ENCODE assay signal across 27 cellular contexts in genomic region chr15:23983500-23984259, GRCh38.
"Had no signal": no experiment of that assay in that cellular context is flagged by ENCODE, and none has a peak within 500 bp of the region (broad histone marks: within the 10 kb centered on the region; RNA-seq: fewer than 3 reads in every experiment).

No MANE protein-coding gene starts in this region.

- H3K27me3 ChIP-seq: stomach, suprapubic skin, testis, thyroid gland, tibial artery, tibial nerve, upper lobe of left lung, upper lobe of right lung, uterus, vagina had no signal

- H3K27ac ChIP-seq: stomach, suprapubic skin, testis, thoracic aorta, thyroid gland, tibial artery, tibial nerve, upper lobe of left lung, upper lobe of right lung, uterus, vagina had no signal

- ATAC-seq: stimulated activated effector memory CD8-positive, alpha-beta T cell treated with anti-CD3 and anti-CD28 coated beads, Interleukin-12 subunit alpha, Interleukin-12 subunit beta, amount 100 ng/mL, for 72 hours; stimulated activated memory B cell treated with anti-CD40 and anti-IgM and Interleukin-4, amounts not matched to agents 10 μg/mL and 1 μg/mL and 100 μg/mL, for 72 hours; stimulated activated naive B cell treated with anti-CD40 and anti-IgM and Interleukin-4, amounts not matched to agents 10 μg/mL and 1 μg/mL and 100 μg/mL, for 72 hours; stimulated activated naive CD8-positive, alpha-beta T cell treated with anti-CD3 and anti-CD28 coated beads, Interleukin-15, amount 100 ng/mL, for 72 hours; stimulated activated naive CD8-positive, alpha-beta T cell treated with anti-CD3 and anti-CD28 coated beads, Interleukin-15, Interleukin-2, amounts not matched to agents 100 U/mL and 50 U/mL, for 24 hours; upper lobe of right lung had no signal

- H3K4me1 Mint-ChIP-seq: stimulated activated effector memory CD8-positive, alpha-beta T cell treated with anti-CD3 and anti-CD28 coated beads, Interleukin-12 subunit alpha, Interleukin-12 subunit beta, amount 100 ng/mL, for 72 hours; stimulated activated memory B cell treated with anti-CD40 and anti-IgM and Interleukin-4, amounts not matched to agents 10 μg/mL and 1 μg/mL and 100 μg/mL, for 72 hours; stimulated activated naive B cell treated with anti-CD40 and anti-IgM and Interleukin-4, amounts not matched to agents 10 μg/mL and 1 μg/mL and 100 μg/mL, for 72 hours; stimulated activated naive CD8-positive, alpha-beta T cell treated with anti-CD3 and anti-CD28 coated beads, Interleukin-15, amount 100 ng/mL, for 72 hours had no signal

- H3K9me3 ChIP-seq: testis, thoracic aorta, thyroid gland, tibial artery, tibial nerve, upper lobe of left lung, upper lobe of right lung, uterus, vagina had no signal

- H3K4me3 ChIP-seq: stomach, suprapubic skin, testis, thoracic aorta, thyroid gland, tibial artery, tibial nerve, upper lobe of left lung, upper lobe of right lung, uterus, vagina had no signal

- H3K36me3 ChIP-seq: stomach, suprapubic skin, thoracic aorta, thyroid gland, tibial artery, tibial nerve, upper lobe of left lung, upper lobe of right lung, uterus, vagina had no signal

- H3K4me1 ChIP-seq: stomach, suprapubic skin, testis, thyroid gland, tibial artery, tibial nerve, upper lobe of left lung, upper lobe of right lung, uterus, vagina had no signal

- H3K4me3 Mint-ChIP-seq: stimulated activated effector memory CD8-positive, alpha-beta T cell treated with anti-CD3 and anti-CD28 coated beads, Interleukin-12 subunit alpha, Interleukin-12 subunit beta, amount 100 ng/mL, for 72 hours; stimulated activated memory B cell treated with anti-CD40 and anti-IgM and Interleukin-4, amounts not matched to agents 10 μg/mL and 1 μg/mL and 100 μg/mL, for 72 hours; stimulated activated naive B cell treated with anti-CD40 and anti-IgM and Interleukin-4, amounts not matched to agents 10 μg/mL and 1 μg/mL and 100 μg/mL, for 72 hours; stimulated activated naive CD8-positive, alpha-beta T cell treated with anti-CD3 and anti-CD28 coated beads, Interleukin-15, amount 100 ng/mL, for 72 hours; stimulated activated naive CD8-positive, alpha-beta T cell treated with anti-CD3 and anti-CD28 coated beads, Interleukin-15, Interleukin-2, amounts not matched to agents 100 ng/mL and 50 ng/mL, for 24 hours; type B pancreatic cell had no signal

- H3K27ac Mint-ChIP-seq: stimulated activated effector memory CD8-positive, alpha-beta T cell treated with anti-CD3 and anti-CD28 coated beads, Interleukin-12 subunit alpha, Interleukin-12 subunit beta, amount 100 ng/mL, for 72 hours; stimulated activated memory B cell treated with anti-CD40 and anti-IgM and Interleukin-4, amounts not matched to agents 10 μg/mL and 1 μg/mL and 100 μg/mL, for 72 hours; stimulated activated naive B cell treated with anti-CD40 and anti-IgM and Interleukin-4, amounts not matched to agents 10 μg/mL and 1 μg/mL and 100 μg/mL, for 72 hours; stimulated activated naive CD8-positive, alpha-beta T cell treated with anti-CD3 and anti-CD28 coated beads, Interleukin-15, amount 100 ng/mL, for 72 hours; stimulated activated naive CD8-positive, alpha-beta T cell treated with anti-CD3 and anti-CD28 coated beads, Interleukin-15, Interleukin-2, amounts not matched to agents 100 ng/mL and 50 ng/mL, for 24 hours; type B pancreatic cell had no signal

- H3K27me3 Mint-ChIP-seq: stimulated activated memory B cell treated with anti-CD40 and anti-IgM and Interleukin-4, amounts not matched to agents 10 μg/mL and 1 μg/mL and 100 μg/mL, for 72 hours; stimulated activated naive B cell treated with anti-CD40 and anti-IgM and Interleukin-4, amounts not matched to agents 10 μg/mL and 1 μg/mL and 100 μg/mL, for 72 hours; stimulated activated naive CD8-positive, alpha-beta T cell treated with anti-CD3 and anti-CD28 coated beads, Interleukin-15, amount 100 ng/mL, for 72 hours; stimulated activated naive CD8-positive, alpha-beta T cell treated with anti-CD3 and anti-CD28 coated beads, Interleukin-15, Interleukin-2, amounts not matched to agents 100 ng/mL and 50 ng/mL, for 24 hours; type B pancreatic cell had no signal

- DNase-seq: stimulated activated CD4-positive, alpha-beta T cell treated with anti-CD3 and anti-CD28 coated beads, Interleukin-2, amount 100 ng/mL, for 48 hours; stimulated activated CD4-positive, alpha-beta T cell treated with anti-CD3 and anti-CD28 coated beads, Interleukin-4, amount 100 ng/mL, for 1 hour; stimulated activated CD4-positive, alpha-beta T cell treated with anti-CD3 and anti-CD28 coated beads, Interleukin-4, amount 100 ng/mL, for 24 hours; stimulated activated CD4-positive, alpha-beta T cell treated with anti-CD3 and anti-CD28 coated beads, Interleukin-4, amount 100 ng/mL, for 4 hours; stimulated activated CD8-positive, alpha-beta memory T cell treated with anti-CD3 and anti-CD28 coated beads, Interleukin-4, amount 100 ng/mL, for 48 hours; stimulated activated naive B cell treated with anti-CD40 and anti-IgM and Interleukin-4, amounts not matched to agents 10 μg/mL and 1 μg/mL and 100 μg/mL, for 72 hours; stimulated activated naive CD4-positive, alpha-beta T cell; stimulated activated naive CD4-positive, alpha-beta T cell treated with Interleukin-2 at 50 U/mL for 16 hours; stimulated activated naive CD8-positive, alpha-beta T cell treated with anti-CD3 and anti-CD28 coated beads, Interleukin-15, amount 100 ng/mL, for 72 hours; stimulated activated naive CD8-positive, alpha-beta T cell treated with anti-CD3 and anti-CD28 coated beads, Interleukin-15, Interleukin-2, amounts not matched to agents 100 U/mL and 50 U/mL, for 24 hours; stomach; substantia nigra; testis; thyroid gland; tibial artery; trophoblast cell; upper lobe of left lung; upper lobe of right lung; uterus had no signal

- H3K36me3 Mint-ChIP-seq: stimulated activated effector memory CD8-positive, alpha-beta T cell treated with anti-CD3 and anti-CD28 coated beads, Interleukin-12 subunit alpha, Interleukin-12 subunit beta, amount 100 ng/mL, for 72 hours; stimulated activated memory B cell treated with anti-CD40 and anti-IgM and Interleukin-4, amounts not matched to agents 10 μg/mL and 1 μg/mL and 100 μg/mL, for 72 hours; stimulated activated naive B cell treated with anti-CD40 and anti-IgM and Interleukin-4, amounts not matched to agents 10 μg/mL and 1 μg/mL and 100 μg/mL, for 72 hours; type B pancreatic cell had no signal
